In the genomic region with DNA sequence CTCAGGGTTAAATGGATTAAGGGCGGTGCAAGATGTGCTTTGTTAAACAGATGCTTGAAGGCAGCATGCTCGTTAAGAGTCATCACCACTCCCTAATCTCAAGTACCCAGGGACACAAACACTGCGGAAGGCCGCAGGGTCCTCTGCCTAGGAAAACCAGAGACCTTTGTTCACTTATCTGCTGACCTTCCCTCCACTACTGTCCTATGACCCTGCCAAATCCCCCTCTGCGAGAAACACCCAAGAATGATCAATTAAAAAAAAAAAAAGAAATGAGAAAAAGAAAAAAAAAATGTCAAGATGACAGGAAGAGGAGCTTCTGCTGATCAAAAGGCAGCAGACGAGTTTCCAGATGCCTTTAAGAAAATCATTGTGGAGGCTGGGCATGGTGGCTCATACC, we compare ENCODE assay signal across 4 cellular contexts. TPM values are rescaled to one million over a fixed set of nuclear protein-coding genes. Genes with fewer than 3 reads are reported as not detected.
"Had no signal": no experiment of that assay in that cellular context is flagged by ENCODE, and none has a peak within 500 bp of the region (broad histone marks: within the 10 kb centered on the region; RNA-seq: fewer than 3 reads in every experiment).

No MANE protein-coding gene starts in this region.

RNA-seq across cellular contexts. Expression of gene PRF1, which starts 29.2 kb away (rescaled TPM):
- total RNA-seq: HT-29, HT1080, IMR-90 had no signal
- polyA plus RNA-seq: IMR-90 had no signal

RNA-seq across cellular contexts. Expression of gene ADAMTS14, which starts 40.6 kb away (rescaled TPM):
- total RNA-seq: HT1080 had no signal
- polyA plus RNA-seq: IgD-negative memory B cell had no signal
